In the genomic region with DNA sequence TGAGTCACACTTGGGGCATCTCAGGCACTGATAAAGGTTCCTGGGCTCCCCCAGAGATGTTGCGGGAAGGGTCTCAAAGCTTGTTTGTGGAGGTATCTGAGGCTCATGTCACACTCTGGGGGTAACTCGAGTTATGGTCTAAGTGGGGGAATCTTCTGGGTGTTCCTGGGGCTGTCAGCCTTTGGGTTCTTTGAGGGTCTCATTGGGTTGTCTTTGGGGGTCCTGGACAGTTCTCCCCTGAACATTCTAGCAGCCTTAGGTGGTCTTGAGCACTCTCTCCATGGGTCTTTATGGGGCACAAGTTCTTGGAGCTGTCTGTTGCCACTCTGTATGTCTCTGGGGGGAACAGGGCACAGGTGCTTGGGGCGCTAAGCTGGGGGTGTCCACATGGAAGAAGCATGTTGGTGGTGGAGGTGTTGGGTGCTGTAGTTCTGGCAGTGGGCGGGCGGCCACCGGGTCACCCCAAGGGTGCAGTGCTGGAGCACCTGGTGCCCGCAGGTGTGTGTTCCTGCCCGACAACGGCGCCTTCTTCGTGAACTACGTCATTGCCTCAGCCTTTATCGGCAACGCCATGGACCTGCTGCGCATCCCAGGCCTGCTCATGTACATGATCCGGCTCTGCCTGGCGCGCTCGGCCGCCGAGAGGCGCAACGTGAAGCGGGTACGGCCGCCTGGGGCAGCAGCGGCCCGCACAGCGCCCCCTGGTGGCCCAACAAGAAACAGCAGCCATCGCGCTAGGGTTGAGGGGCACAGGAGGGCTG, we compare ENCODE assay signal across 1 cellular context.
TF ChIP-seq lines count a peak whose summit lies in the region.

No MANE protein-coding gene starts in this region.

TF ChIP-seq in HepG2, 621 proteins besides CTCF, POLR2A, EP300 and RAD21 (continued from another document):
- TF ChIP-seq, protein P1, sequence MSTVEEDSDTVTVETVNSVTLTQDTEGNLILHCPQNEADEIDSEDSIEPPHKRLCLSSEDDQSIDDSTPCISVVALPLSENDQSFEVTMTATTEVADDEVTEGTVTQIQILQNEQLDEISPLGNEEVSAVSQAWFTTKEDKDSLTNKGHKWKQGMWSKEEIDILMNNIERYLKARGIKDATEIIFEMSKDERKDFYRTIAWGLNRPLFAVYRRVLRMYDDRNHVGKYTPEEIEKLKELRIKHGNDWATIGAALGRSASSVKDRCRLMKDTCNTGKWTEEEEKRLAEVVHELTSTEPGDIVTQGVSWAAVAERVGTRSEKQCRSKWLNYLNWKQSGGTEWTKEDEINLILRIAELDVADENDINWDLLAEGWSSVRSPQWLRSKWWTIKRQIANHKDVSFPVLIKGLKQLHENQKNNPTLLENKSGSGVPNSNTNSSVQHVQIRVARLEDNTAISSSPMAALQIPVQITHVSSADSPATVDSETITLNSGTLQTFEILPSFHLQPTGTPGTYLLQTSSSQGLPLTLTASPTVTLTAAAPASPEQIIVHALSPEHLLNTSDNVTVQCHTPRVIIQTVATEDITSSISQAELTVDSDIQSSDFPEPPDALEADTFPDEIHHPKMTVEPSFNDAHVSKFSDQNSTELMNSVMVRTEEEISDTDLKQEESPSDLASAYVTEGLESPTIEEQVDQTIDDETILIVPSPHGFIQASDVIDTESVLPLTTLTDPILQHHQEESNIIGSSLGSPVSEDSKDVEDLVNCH (CRISPR knock-in tag; IDR thresholded peaks at IDR 0.05), result no peak
- TF ChIP-seq RBFOX2 (IDR thresholded peaks at IDR 0.05; ENCODE audit: low read depth, low read length), result peak; percentile 66
- TF ChIP-seq, protein P2, sequence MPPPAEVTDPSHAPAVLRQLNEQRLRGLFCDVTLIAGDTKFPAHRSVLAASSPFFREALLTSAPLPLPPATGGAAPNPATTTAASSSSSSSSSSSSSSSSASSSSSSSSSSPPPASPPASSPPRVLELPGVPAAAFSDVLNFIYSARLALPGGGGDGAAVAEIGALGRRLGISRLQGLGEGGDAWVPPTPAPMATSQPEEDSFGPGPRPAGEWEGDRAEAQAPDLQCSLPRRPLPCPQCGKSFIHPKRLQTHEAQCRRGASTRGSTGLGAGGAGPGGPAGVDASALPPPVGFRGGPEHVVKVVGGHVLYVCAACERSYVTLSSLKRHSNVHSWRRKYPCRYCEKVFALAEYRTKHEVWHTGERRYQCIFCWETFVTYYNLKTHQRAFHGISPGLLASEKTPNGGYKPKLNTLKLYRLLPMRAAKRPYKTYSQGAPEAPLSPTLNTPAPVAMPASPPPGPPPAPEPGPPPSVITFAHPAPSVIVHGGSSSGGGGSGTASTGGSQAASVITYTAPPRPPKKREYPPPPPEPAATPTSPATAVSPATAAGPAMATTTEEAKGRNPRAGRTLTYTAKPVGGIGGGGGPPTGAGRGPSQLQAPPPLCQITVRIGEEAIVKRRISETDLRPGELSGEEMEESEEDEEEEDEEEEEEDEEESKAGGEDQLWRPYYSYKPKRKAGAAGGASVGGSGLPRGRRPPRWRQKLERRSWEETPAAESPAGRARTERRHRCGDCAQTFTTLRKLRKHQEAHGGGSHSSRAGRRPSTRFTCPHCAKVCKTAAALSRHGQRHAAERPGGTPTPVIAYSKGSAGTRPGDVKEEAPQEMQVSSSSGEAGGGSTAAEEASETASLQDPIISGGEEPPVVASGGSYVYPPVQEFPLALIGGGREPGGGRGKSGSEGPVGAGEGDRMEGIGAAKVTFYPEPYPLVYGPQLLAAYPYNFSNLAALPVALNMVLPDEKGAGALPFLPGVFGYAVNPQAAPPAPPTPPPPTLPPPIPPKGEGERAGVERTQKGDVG (CRISPR knock-in tag; IDR thresholded peaks at IDR 0.05; ENCODE audit: borderline replicate concordance), result peak; percentile 82; the same call in 1 of the 2 replicates
- TF ChIP-seq, protein P3, sequence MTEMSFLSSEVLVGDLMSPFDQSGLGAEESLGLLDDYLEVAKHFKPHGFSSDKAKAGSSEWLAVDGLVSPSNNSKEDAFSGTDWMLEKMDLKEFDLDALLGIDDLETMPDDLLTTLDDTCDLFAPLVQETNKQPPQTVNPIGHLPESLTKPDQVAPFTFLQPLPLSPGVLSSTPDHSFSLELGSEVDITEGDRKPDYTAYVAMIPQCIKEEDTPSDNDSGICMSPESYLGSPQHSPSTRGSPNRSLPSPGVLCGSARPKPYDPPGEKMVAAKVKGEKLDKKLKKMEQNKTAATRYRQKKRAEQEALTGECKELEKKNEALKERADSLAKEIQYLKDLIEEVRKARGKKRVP (CRISPR knock-in tag; IDR thresholded peaks at IDR 0.05), result no peak
- TF ChIP-seq WIZ (CRISPR knock-in tag; IDR thresholded peaks at IDR 0.05), result no peak
- TF ChIP-seq, protein P4, sequence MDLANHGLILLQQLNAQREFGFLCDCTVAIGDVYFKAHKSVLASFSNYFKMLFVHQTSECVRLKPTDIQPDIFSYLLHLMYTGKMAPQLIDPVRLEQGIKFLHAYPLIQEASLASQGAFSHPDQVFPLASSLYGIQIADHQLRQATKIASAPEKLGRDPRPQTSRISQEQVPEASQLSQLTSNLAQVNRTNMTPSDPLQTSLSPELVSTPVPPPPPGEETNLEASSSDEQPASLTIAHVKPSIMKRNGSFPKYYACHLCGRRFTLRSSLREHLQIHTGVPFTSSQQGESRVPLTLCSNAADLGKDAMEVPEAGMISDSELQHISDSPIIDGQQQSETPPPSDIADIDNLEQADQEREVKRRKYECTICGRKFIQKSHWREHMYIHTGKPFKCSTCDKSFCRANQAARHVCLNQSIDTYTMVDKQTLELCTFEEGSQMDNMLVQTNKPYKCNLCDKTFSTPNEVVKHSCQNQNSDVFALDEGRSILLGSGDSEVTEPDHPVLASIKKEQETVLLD (CRISPR knock-in tag; IDR thresholded peaks at IDR 0.05; ENCODE audit: low read depth), result no peak
- peak; percentile 54; the same call in 1 of the 2 replicates for TF ChIP-seq ZMYM4 (CRISPR knock-in tag; IDR thresholded peaks at IDR 0.05)
- TF ChIP-seq, protein P5, sequence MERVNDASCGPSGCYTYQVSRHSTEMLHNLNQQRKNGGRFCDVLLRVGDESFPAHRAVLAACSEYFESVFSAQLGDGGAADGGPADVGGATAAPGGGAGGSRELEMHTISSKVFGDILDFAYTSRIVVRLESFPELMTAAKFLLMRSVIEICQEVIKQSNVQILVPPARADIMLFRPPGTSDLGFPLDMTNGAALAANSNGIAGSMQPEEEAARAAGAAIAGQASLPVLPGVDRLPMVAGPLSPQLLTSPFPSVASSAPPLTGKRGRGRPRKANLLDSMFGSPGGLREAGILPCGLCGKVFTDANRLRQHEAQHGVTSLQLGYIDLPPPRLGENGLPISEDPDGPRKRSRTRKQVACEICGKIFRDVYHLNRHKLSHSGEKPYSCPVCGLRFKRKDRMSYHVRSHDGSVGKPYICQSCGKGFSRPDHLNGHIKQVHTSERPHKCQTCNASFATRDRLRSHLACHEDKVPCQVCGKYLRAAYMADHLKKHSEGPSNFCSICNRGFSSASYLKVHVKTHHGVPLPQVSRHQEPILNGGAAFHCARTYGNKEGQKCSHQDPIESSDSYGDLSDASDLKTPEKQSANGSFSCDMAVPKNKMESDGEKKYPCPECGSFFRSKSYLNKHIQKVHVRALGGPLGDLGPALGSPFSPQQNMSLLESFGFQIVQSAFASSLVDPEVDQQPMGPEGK (CRISPR knock-in tag; IDR thresholded peaks at IDR 0.05), result peak; percentile 52
- TF ChIP-seq ZNF614 (CRISPR knock-in tag; IDR thresholded peaks at IDR 0.05; ENCODE audit: borderline replicate concordance), result no peak
- peak; percentile 41; the same call in 1 of the 2 replicates for TF ChIP-seq HNF4A (CRISPR knock-in tag; IDR thresholded peaks at IDR 0.05)
- TF ChIP-seq PBX3 (CRISPR knock-in tag; IDR thresholded peaks at IDR 0.05; ENCODE audit: borderline replicate concordance), result no peak
- 0 out of 2 replicates have a peak, but pooled peaks have one; percentile 22 for TF ChIP-seq MAZ (IDR thresholded peaks at IDR 0.05; ENCODE audit: borderline replicate concordance, low read depth, low read length)
- peak; percentile 83 for TF ChIP-seq MAZ (CRISPR knock-in tag; IDR thresholded peaks at IDR 0.05; ENCODE audit: low read depth)
- TF ChIP-seq CENPT (CRISPR knock-in tag; IDR thresholded peaks at IDR 0.05; ENCODE audit: low read depth), result peak; percentile 38; the same call in 1 of the 2 replicates
- no peak for TF ChIP-seq ZNF3 (CRISPR knock-in tag; IDR thresholded peaks at IDR 0.05)
- TF ChIP-seq ZNF674 (CRISPR knock-in tag; IDR thresholded peaks at IDR 0.05; ENCODE audit: low read depth), result no peak
- TF ChIP-seq ZNF678 (CRISPR knock-in tag; IDR thresholded peaks at IDR 0.05), result no peak
- no peak for TF ChIP-seq MYPOP (CRISPR knock-in tag; IDR thresholded peaks at IDR 0.05)
- no peak for TF ChIP-seq NR2F6 (IDR thresholded peaks at IDR 0.05)
- TF ChIP-seq NR2F6 (CRISPR knock-in tag; IDR thresholded peaks at IDR 0.05), result peak; percentile 48; the same call in 1 of the 2 replicates
- no peak for TF ChIP-seq ZNF235 (CRISPR knock-in tag; IDR thresholded peaks at IDR 0.05; ENCODE audit: borderline replicate concordance)
- TF ChIP-seq BORCS8-MEF2B (CRISPR knock-in tag; IDR thresholded peaks at IDR 0.05), result peak; percentile 95
- peak; percentile 69; the same call in 1 of the 2 replicates for TF ChIP-seq ZFY (CRISPR knock-in tag; IDR thresholded peaks at IDR 0.05)
- no peak for TF ChIP-seq HES4 (CRISPR knock-in tag; IDR thresholded peaks at IDR 0.05; ENCODE audit: borderline replicate concordance)
- TF ChIP-seq ZNF12 (CRISPR knock-in tag; IDR thresholded peaks at IDR 0.05), result no peak
- TF ChIP-seq EEA1 (CRISPR knock-in tag; IDR thresholded peaks at IDR 0.05; ENCODE audit: borderline replicate concordance), result peak; percentile 61; the same call in 1 of the 2 replicates
- TF ChIP-seq RARA (CRISPR knock-in tag; IDR thresholded peaks at IDR 0.05), result 0 out of 2 replicates have a peak, but pooled peaks have one; percentile 17
- peak; percentile 75 for TF ChIP-seq ZNF350 (CRISPR knock-in tag; IDR thresholded peaks at IDR 0.05; ENCODE audit: borderline replicate concordance, low read depth)
- no peak for TF ChIP-seq TBX3 (IDR thresholded peaks at IDR 0.05; ENCODE audit: borderline replicate concordance)
- peak; percentile 89; the same call in 1 of the 2 replicates for TF ChIP-seq ZHX1 (CRISPR knock-in tag; IDR thresholded peaks at IDR 0.05; ENCODE audit: low read depth)
- TF ChIP-seq ZNF468 (CRISPR knock-in tag; IDR thresholded peaks at IDR 0.05), result peak; percentile 45; the same call in 1 of the 2 replicates
- peak; percentile 88 for TF ChIP-seq STAG1 (CRISPR knock-in tag; IDR thresholded peaks at IDR 0.05)
- peak; percentile 84 for TF ChIP-seq SPEN (CRISPR knock-in tag; IDR thresholded peaks at IDR 0.05; ENCODE audit: low read depth)
- TF ChIP-seq RFX3 (CRISPR knock-in tag; IDR thresholded peaks at IDR 0.05), result no peak
- TF ChIP-seq ZNF549 (CRISPR knock-in tag; IDR thresholded peaks at IDR 0.05), result no peak
- no peak for TF ChIP-seq ZKSCAN1 (IDR thresholded peaks at IDR 0.05; ENCODE audit: low read length)
- peak; percentile 81 for TF ChIP-seq MIXL1 (CRISPR knock-in tag; IDR thresholded peaks at IDR 0.05)
- no peak for TF ChIP-seq ZNF317 (CRISPR knock-in tag; IDR thresholded peaks at IDR 0.05)
- TF ChIP-seq, protein P6, sequence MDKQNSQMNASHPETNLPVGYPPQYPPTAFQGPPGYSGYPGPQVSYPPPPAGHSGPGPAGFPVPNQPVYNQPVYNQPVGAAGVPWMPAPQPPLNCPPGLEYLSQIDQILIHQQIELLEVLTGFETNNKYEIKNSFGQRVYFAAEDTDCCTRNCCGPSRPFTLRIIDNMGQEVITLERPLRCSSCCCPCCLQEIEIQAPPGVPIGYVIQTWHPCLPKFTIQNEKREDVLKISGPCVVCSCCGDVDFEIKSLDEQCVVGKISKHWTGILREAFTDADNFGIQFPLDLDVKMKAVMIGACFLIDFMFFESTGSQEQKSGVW (CRISPR knock-in tag; IDR thresholded peaks at IDR 0.05; ENCODE audit: borderline replicate concordance), result no peak
- TF ChIP-seq IRX3 (CRISPR knock-in tag; IDR thresholded peaks at IDR 0.05; ENCODE audit: borderline replicate concordance, low read depth), result peak; percentile 88; the same call in 1 of the 2 replicates
